ENCODE assay signal across 19 cellular contexts in the genomic region with DNA sequence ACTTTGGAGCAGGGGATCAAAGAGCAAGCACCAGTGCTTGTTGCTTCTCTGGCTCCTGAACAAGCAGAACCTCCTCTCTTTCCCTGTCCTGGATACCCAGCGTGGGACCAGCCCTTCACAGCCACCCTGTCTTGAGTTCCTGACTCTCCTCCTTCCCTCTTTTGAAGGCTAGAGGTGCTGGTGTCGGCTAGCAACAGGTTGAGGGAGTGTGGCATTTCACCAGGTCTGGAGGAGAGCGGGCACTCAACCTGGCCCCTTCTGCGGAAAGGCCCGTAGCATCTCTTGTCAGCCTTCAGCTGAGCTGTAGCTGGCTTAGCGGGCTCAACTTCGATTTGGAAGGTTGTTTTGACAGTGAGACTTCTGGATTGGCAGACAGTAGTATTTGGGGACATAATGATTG. TPM values are rescaled to one million over a fixed set of nuclear protein-coding genes. Genes with fewer than 3 reads are reported as not detected.
A peak's percentile ranks its signal among the peaks of the same experiment; 100 is the strongest.
DNase-seq lines count a peak whose midpoint lies in the region; ATAC-seq, FAIRE-seq and TF ChIP-seq lines count a peak whose summit lies in the region.
"Had no signal": no experiment of that assay in that cellular context is flagged by ENCODE, and none has a peak within 500 bp of the region (broad histone marks: within the 10 kb centered on the region; RNA-seq: fewer than 3 reads in every experiment).

No MANE protein-coding gene starts in this region.

- DNase-seq in activated CD4-positive, alpha-beta T cell treated with anti-CD3 and anti-CD28 coated beads, Interleukin-2, amount 10 ng/mL, durations not matched to agents 7 days and 5 days = no peak
- no peak for DNase-seq in activated CD4-positive, alpha-beta T cell treated with anti-CD3 and anti-CD28 coated beads for 1 hour
- DNase-seq in activated T-helper 2 cell treated with anti-CD3 and anti-CD28 coated beads, Interferon-gamma antibody, Interleukin-2, Interleukin-4, amounts not matched to agents 10 μg/mL and 5 μg/mL and 100 μg/mL, durations not matched to agents 14 hours and 24 hours and 36 hours (ENCODE audit: low spot score) = no peak
- DNase-seq in immature natural killer cell = no peak
- no peak for DNase-seq in DMS 273 (lab: John Stamatoyannopoulos, UW; ENCODE audit: unreplicated experiment)
- DNase-seq in DMS153 (lab: John Stamatoyannopoulos, UW) = no peak
- no peak for DNase-seq in pancreas
- DNase-seq: activated naive CD4-positive, alpha-beta T cell treated with anti-CD3 and anti-CD28 coated beads for 36 hours; GF-D8; Kasumi-1; midbrain; NCI-H1436; NCI-H345; stimulated activated CD4-positive, alpha-beta T cell treated with anti-CD3 and anti-CD28 coated beads, Interleukin-12 subunit alpha, Interleukin-12 subunit beta, amount 100 ng/mL, for 4 hours had no signal

- no peaks in the 10 kb centered on the region for H3K27me3 ChIP-seq in pancreas
- H3K27me3 ChIP-seq: SJSA1 had no signal

- peak overlapping the region; percentile 97 for H3K4me3 Mint-ChIP-seq in activated CD4-positive, alpha-beta T cell treated with anti-CD3 and anti-CD28 coated beads, Interleukin-2, amount 10 ng/mL, durations not matched to agents 7 days and 5 days
- peak overlapping the region; percentile 6 for H3K4me3 Mint-ChIP-seq in activated T-helper 2 cell treated with anti-CD3 and anti-CD28 coated beads, Interferon-gamma antibody, Interleukin-2, Interleukin-4, amounts not matched to agents 10 μg/mL and 5 μg/mL and 100 μg/mL, durations not matched to agents 14 hours and 24 hours and 36 hours (ENCODE audit: low read depth)
- peak overlapping the region; percentile 95 to 99 (median 98) for H3K4me3 Mint-ChIP-seq in immature natural killer cell
- no peak overlapping the region for H3K4me3 Mint-ChIP-seq in stimulated activated memory B cell treated with anti-CD40 and anti-IgM and Interleukin-4, amounts not matched to agents 10 μg/mL and 1 μg/mL and 100 μg/mL, for 72 hours
- H3K4me3 Mint-ChIP-seq: activated naive CD4-positive, alpha-beta T cell treated with anti-CD3 and anti-CD28 coated beads for 36 hours had no signal

- peak overlapping the region; percentile 76 for H3K27ac Mint-ChIP-seq in activated CD4-positive, alpha-beta T cell treated with anti-CD3 and anti-CD28 coated beads, Interleukin-2, amount 10 ng/mL, durations not matched to agents 7 days and 5 days
- no peak overlapping the region for H3K27ac Mint-ChIP-seq in activated T-helper 2 cell treated with anti-CD3 and anti-CD28 coated beads, Interferon-gamma antibody, Interleukin-2, Interleukin-4, amounts not matched to agents 10 μg/mL and 5 μg/mL and 100 μg/mL, durations not matched to agents 14 hours and 24 hours and 36 hours
- H3K27ac Mint-ChIP-seq in immature natural killer cell = peak overlapping the region; percentile 93 to 99 (median 98)
- H3K27ac Mint-ChIP-seq in stimulated activated memory B cell treated with anti-CD40 and anti-IgM and Interleukin-4, amounts not matched to agents 10 μg/mL and 1 μg/mL and 100 μg/mL, for 72 hours = peak overlapping the region; percentile 65
- H3K27ac Mint-ChIP-seq: activated naive CD4-positive, alpha-beta T cell treated with anti-CD3 and anti-CD28 coated beads for 36 hours had no signal

- H3K9me3 Mint-ChIP-seq in activated CD4-positive, alpha-beta T cell treated with anti-CD3 and anti-CD28 coated beads, Interleukin-2, amount 10 ng/mL, durations not matched to agents 7 days and 5 days = no peaks in the 10 kb centered on the region
- no peaks in the 10 kb centered on the region for H3K9me3 Mint-ChIP-seq in activated T-helper 2 cell treated with anti-CD3 and anti-CD28 coated beads, Interferon-gamma antibody, Interleukin-2, Interleukin-4, amounts not matched to agents 10 μg/mL and 5 μg/mL and 100 μg/mL, durations not matched to agents 14 hours and 24 hours and 36 hours
- H3K9me3 Mint-ChIP-seq in immature natural killer cell = no peaks in the 10 kb centered on the region
- H3K9me3 Mint-ChIP-seq in stimulated activated memory B cell treated with anti-CD40 and anti-IgM and Interleukin-4, amounts not matched to agents 10 μg/mL and 1 μg/mL and 100 μg/mL, for 72 hours = no peaks in the 10 kb centered on the region
- H3K9me3 Mint-ChIP-seq: activated naive CD4-positive, alpha-beta T cell treated with anti-CD3 and anti-CD28 coated beads for 36 hours had no signal

- no peaks in the 10 kb centered on the region for H3K9me3 ChIP-seq in pancreas
- H3K9me3 ChIP-seq: SJSA1 had no signal

- ATAC-seq in stimulated activated memory B cell treated with anti-CD40 and anti-IgM and Interleukin-4, amounts not matched to agents 10 μg/mL and 1 μg/mL and 100 μg/mL, for 72 hours = no peak
- ATAC-seq in pancreas = no peak

- H3K4me1 Mint-ChIP-seq in activated CD4-positive, alpha-beta T cell treated with anti-CD3 and anti-CD28 coated beads, Interleukin-2, amount 10 ng/mL, durations not matched to agents 7 days and 5 days = peaks cover 72% of the 10 kb centered on the region
- peaks cover 60% of the 10 kb centered on the region for H3K4me1 Mint-ChIP-seq in activated T-helper 2 cell treated with anti-CD3 and anti-CD28 coated beads, Interferon-gamma antibody, Interleukin-2, Interleukin-4, amounts not matched to agents 10 μg/mL and 5 μg/mL and 100 μg/mL, durations not matched to agents 14 hours and 24 hours and 36 hours (ENCODE audit: low read depth)
- H3K4me1 Mint-ChIP-seq in immature natural killer cell = peaks cover 75 to 80% of the 10 kb centered on the region in 2 donors
- H3K4me1 Mint-ChIP-seq in stimulated activated memory B cell treated with anti-CD40 and anti-IgM and Interleukin-4, amounts not matched to agents 10 μg/mL and 1 μg/mL and 100 μg/mL, for 72 hours = peaks cover 62% of the 10 kb centered on the region

- no peak for FAIRE-seq in pancreas (lab: Jason Lieb, UNC)
- FAIRE-seq: A204.1, endometrium, TTC549 had no signal

- POLR2A ChIA-PET in activated CD4-positive, alpha-beta T cell treated with anti-CD3 and anti-CD28 coated beads, Interleukin-2, amount 10 ng/mL, durations not matched to agents 7 days and 5 days (lab: Charles Lee) = no interaction called here

- H3K27me3 Mint-ChIP-seq in activated CD4-positive, alpha-beta T cell treated with anti-CD3 and anti-CD28 coated beads, Interleukin-2, amount 10 ng/mL, durations not matched to agents 7 days and 5 days = no peaks in the 10 kb centered on the region
- no peaks in the 10 kb centered on the region for H3K27me3 Mint-ChIP-seq in activated T-helper 2 cell treated with anti-CD3 and anti-CD28 coated beads, Interferon-gamma antibody, Interleukin-2, Interleukin-4, amounts not matched to agents 10 μg/mL and 5 μg/mL and 100 μg/mL, durations not matched to agents 14 hours and 24 hours and 36 hours (ENCODE audit: low read depth)
- peaks cover 6 to 7% (median 7%) of the 10 kb centered on the region in 3 donors for H3K27me3 Mint-ChIP-seq in immature natural killer cell (ENCODE audit: low read depth in 3 of 3)
- H3K27me3 Mint-ChIP-seq in stimulated activated memory B cell treated with anti-CD40 and anti-IgM and Interleukin-4, amounts not matched to agents 10 μg/mL and 1 μg/mL and 100 μg/mL, for 72 hours = no peaks in the 10 kb centered on the region

- peaks cover 24 to 33% (median 32%) of the 10 kb centered on the region in 3 donors for H3K4me1 ChIP-seq in pancreas
- H3K4me1 ChIP-seq: SJSA1 had no signal

- H3K36me3 Mint-ChIP-seq in activated CD4-positive, alpha-beta T cell treated with anti-CD3 and anti-CD28 coated beads, Interleukin-2, amount 10 ng/mL, durations not matched to agents 7 days and 5 days (ENCODE audit: low read depth) = peaks cover 45% of the 10 kb centered on the region
- H3K36me3 Mint-ChIP-seq in activated T-helper 2 cell treated with anti-CD3 and anti-CD28 coated beads, Interferon-gamma antibody, Interleukin-2, Interleukin-4, amounts not matched to agents 10 μg/mL and 5 μg/mL and 100 μg/mL, durations not matched to agents 14 hours and 24 hours and 36 hours (ENCODE audit: low read depth) = peaks cover 37% of the 10 kb centered on the region
- peaks cover 0 to 2% (median 0%) of the 10 kb centered on the region in 3 donors for H3K36me3 Mint-ChIP-seq in immature natural killer cell
- H3K36me3 Mint-ChIP-seq in stimulated activated memory B cell treated with anti-CD40 and anti-IgM and Interleukin-4, amounts not matched to agents 10 μg/mL and 1 μg/mL and 100 μg/mL, for 72 hours = peaks cover 34% of the 10 kb centered on the region

- CTCF ChIA-PET in activated CD4-positive, alpha-beta T cell treated with anti-CD3 and anti-CD28 coated beads, Interleukin-2, amount 10 ng/mL, durations not matched to agents 7 days and 5 days (lab: Charles Lee) = interaction anchor here (1.2 kb wide), 1 partner anchor 53 kb away, joined by 5 read pairs; no protein-coding TSS in a partner anchor

- H3K4me3 ChIP-seq in pancreas = no peak overlapping the region
- H3K4me3 ChIP-seq: SJSA1 had no signal

- no peak for TF ChIP-seq CTCF in pancreas (IDR thresholded peaks at IDR 0.05)

- H3K27ac ChIP-seq in pancreas = peak overlapping the region in 2 of 4 donors; percentile 18 to 92
- H3K27ac ChIP-seq: SJSA1 had no signal

- intact Hi-C loops in activated T-helper 2 cell treated with anti-CD3 and anti-CD28 coated beads, Interferon-gamma antibody, Interleukin-2, Interleukin-4, amounts not matched to agents 10 μg/mL and 5 μg/mL and 100 μg/mL, durations not matched to agents 14 hours and 24 hours and 36 hours (cut with micrococcal nuclease) = loop anchor here (5.0 kb wide), 1 partner anchor 38 kb away; no protein-coding TSS in a partner anchor
- intact Hi-C loops in pancreas (cut with DNase I) = no loop called here

- no peaks in the 10 kb centered on the region for H3K36me3 ChIP-seq in pancreas

- 60 to 68% methylated on average over 7 of the region's 7 CpGs for WGBS in pancreas, 2 donors

RNA-seq across cellular contexts. Expression of gene RCOR2, which starts 26.6 kb away (rescaled TPM):
- under 1 TPM; 0.12 to 0.40 TPM for total RNA-seq in activated CD4-positive, alpha-beta T cell treated with anti-CD3 and anti-CD28 coated beads, Interleukin-2, amount 10 ng/mL, durations not matched to agents 7 days and 5 days
- total RNA-seq in activated T-helper 2 cell treated with anti-CD3 and anti-CD28 coated beads, Interferon-gamma antibody, Interleukin-2, Interleukin-4, amounts not matched to agents 10 μg/mL and 5 μg/mL and 100 μg/mL, durations not matched to agents 14 hours and 24 hours and 36 hours = 0.41 and 0.43 TPM in 2 replicates
- not detected for polyA plus RNA-seq in immature natural killer cell
- total RNA-seq in pancreas = under 1 TPM; 0.37 to 0.79 (median 0.50) TPM
- polyA plus RNA-seq in pancreas = 1 to 10 TPM; 1.2 to 1.9 TPM

RNA-seq across cellular contexts. Expression of gene NAA40, which starts 48.4 kb away (rescaled TPM):
- total RNA-seq in activated CD4-positive, alpha-beta T cell treated with anti-CD3 and anti-CD28 coated beads, Interleukin-2, amount 10 ng/mL, durations not matched to agents 7 days and 5 days = 10 to 100 TPM; 30.4 to 33.6 TPM
- 29.9 and 30.3 TPM in 2 replicates for total RNA-seq in activated T-helper 2 cell treated with anti-CD3 and anti-CD28 coated beads, Interferon-gamma antibody, Interleukin-2, Interleukin-4, amounts not matched to agents 10 μg/mL and 5 μg/mL and 100 μg/mL, durations not matched to agents 14 hours and 24 hours and 36 hours
- polyA plus RNA-seq in immature natural killer cell = 10 to 100 TPM; 17.9 to 32.3 (median 18.0) TPM
- total RNA-seq in pancreas = 10 to 100 TPM in 3 of 6 donors, 1 to 10 TPM in 3; 6.8 to 14.4 (median 11.9) TPM
- polyA plus RNA-seq in pancreas = 10 to 100 TPM; 16.7 to 25.7 TPM

RNA-seq across cellular contexts. Expression of gene MARK2, which starts 51.5 kb away (rescaled TPM):
- total RNA-seq in activated CD4-positive, alpha-beta T cell treated with anti-CD3 and anti-CD28 coated beads, Interleukin-2, amount 10 ng/mL, durations not matched to agents 7 days and 5 days = 10 to 100 TPM; 68.3 to 69.2 TPM
- total RNA-seq in activated T-helper 2 cell treated with anti-CD3 and anti-CD28 coated beads, Interferon-gamma antibody, Interleukin-2, Interleukin-4, amounts not matched to agents 10 μg/mL and 5 μg/mL and 100 μg/mL, durations not matched to agents 14 hours and 24 hours and 36 hours = 36.5 and 38.8 TPM in 2 replicates
- 10 to 100 TPM; 28.6 to 73.8 (median 31.6) TPM for polyA plus RNA-seq in immature natural killer cell
- total RNA-seq in pancreas = 10 to 100 TPM; 19.0 to 30.8 (median 21.5) TPM
- polyA plus RNA-seq in pancreas = 10 to 100 TPM; 11.7 to 21.0 TPM
